Comparison of ENCODE assay signal across 32 cellular contexts in the genomic region with DNA sequence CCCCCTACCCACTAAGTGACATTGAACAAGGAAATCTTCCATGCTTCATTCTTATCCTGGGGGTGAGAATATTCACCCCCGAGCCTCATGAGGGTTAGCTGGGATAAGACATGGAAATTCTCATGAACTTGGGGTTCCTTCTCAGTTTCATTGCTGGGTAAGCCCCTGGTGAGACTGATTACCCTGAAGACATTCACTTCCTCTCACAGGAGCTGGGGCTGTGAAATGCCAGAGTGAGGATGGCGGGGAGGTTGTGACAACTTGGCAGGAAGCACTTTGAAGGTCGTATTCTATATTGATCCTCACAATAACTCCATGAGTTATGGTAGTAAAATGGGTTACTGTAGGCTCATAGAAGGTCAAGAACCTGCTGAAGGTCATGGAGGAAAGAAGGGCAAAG. TPM values are rescaled to one million over a fixed set of nuclear protein-coding genes. Genes with fewer than 3 reads are reported as not detected.
"Had no signal": no experiment of that assay in that cellular context is flagged by ENCODE, and none has a peak within 500 bp of the region (broad histone marks: within the 10 kb centered on the region; RNA-seq: fewer than 3 reads in every experiment).

No MANE protein-coding gene starts in this region.

- H3K27me3 ChIP-seq: gastrocnemius medialis had no signal

- H3K4me1 Mint-ChIP-seq: activated B cell treated with CpG ODN at 0.5 μM for 24 hours had no signal

- H3K36me3 ChIP-seq: esophagus muscularis mucosa, gastrocnemius medialis, heart left ventricle, WERI-Rb-1 had no signal

- H3K27ac Mint-ChIP-seq: activated B cell treated with CpG ODN at 0.5 μM for 24 hours; activated CD8-positive, alpha-beta T cell treated with anti-CD3 and anti-CD28 coated beads for 36 hours; activated naive CD8-positive, alpha-beta T cell; activated T-helper 17 cell treated with anti-CD3 and anti-CD28 coated beads, Interleukin-2, amount 50 U/mL, for 72 hours had no signal

- H3K36me3 Mint-ChIP-seq: activated naive CD8-positive, alpha-beta T cell had no signal

- H3K27ac ChIP-seq: esophagus muscularis mucosa, foreskin keratinocyte, gastrocnemius medialis, heart left ventricle, WERI-Rb-1 had no signal

- H3K9me3 Mint-ChIP-seq: activated B cell treated with CpG ODN at 0.5 μM for 24 hours; activated CD8-positive, alpha-beta T cell treated with anti-CD3 and anti-CD28 coated beads for 36 hours; activated T-cell treated with anti-CD3 and anti-CD28 coated beads, Interleukin-2, amount 50 U/mL, for 4 hours; activated T-helper 17 cell treated with anti-CD3 and anti-CD28 coated beads, Interleukin-2, amount 50 U/mL, for 72 hours; effector memory CD8-positive, alpha-beta T cell had no signal

- ATAC-seq: activated CD4-positive, CD25-positive, alpha-beta regulatory T cell treated with anti-CD3 and anti-CD28 coated beads, Interleukin-2, amount 50 U/mL, for 24 hours; activated CD8-positive, alpha-beta T cell treated with anti-CD3 and anti-CD28 coated beads for 36 hours; activated T-cell treated with anti-CD3 and anti-CD28 coated beads, Interleukin-2, amount 50 U/mL, for 4 hours; activated T-helper 17 cell treated with anti-CD3 and anti-CD28 coated beads, Interleukin-2, amount 50 U/mL, for 72 hours; effector memory CD8-positive, alpha-beta T cell; foreskin keratinocyte; gastrocnemius medialis; heart left ventricle had no signal

- FAIRE-seq: astrocyte, colon, TTC549 had no signal

- DNase-seq: activated B cell treated with CpG ODN at 0.5 μM for 24 hours; activated CD4-positive, alpha-beta T cell treated with anti-CD3 and anti-CD28 coated beads for 48 hours; activated CD4-positive, alpha-beta T cell treated with anti-CD3 and anti-CD28 coated beads, Interleukin-2, amount 50 U/mL, for 1 hour; activated CD4-positive, alpha-beta T cell treated with anti-CD3 and anti-CD28 coated beads, Interleukin-2, amount 50 U/mL, for 48 hours; activated CD8-positive, alpha-beta memory T cell treated with anti-CD3 and anti-CD28 coated beads for 24 hours; activated CD8-positive, alpha-beta T cell treated with anti-CD3 and anti-CD28 coated beads for 36 hours; activated effector memory CD4-positive, alpha-beta T cell treated with Interleukin-2 at 50 U/mL for 16 hours; activated gamma-delta T cell treated with Interleukin-2 at 50 U/mL for 16 hours; activated naive CD4-positive, alpha-beta T cell treated with anti-CD3 and anti-CD28 coated beads, Interleukin-2, amount 50 U/mL, for 16 hours; activated naive CD4-positive, alpha-beta T cell treated with Interleukin-2 at 50 U/mL for 16 hours; activated T-cell treated with anti-CD3 and anti-CD28 coated beads, Interleukin-2, amount 50 U/mL, for 4 hours; amniotic stem cell; anterior cingulate cortex; caudate nucleus; cortex of kidney; dermis blood vessel endothelial cell; effector CD4-positive, alpha-beta T cell; effector memory CD8-positive, alpha-beta T cell; erythroblast; foreskin keratinocyte; gastrocnemius medialis; glutamatergic neuron; heart left ventricle; T-helper 2 cell; WERI-Rb-1 had no signal

- H3K9me3 ChIP-seq: esophagus muscularis mucosa, gastrocnemius medialis, heart left ventricle had no signal

- H3K4me3 ChIP-seq: esophagus muscularis mucosa, gastrocnemius medialis, heart left ventricle had no signal

- H3K4me3 Mint-ChIP-seq: activated B cell treated with CpG ODN at 0.5 μM for 24 hours; activated CD8-positive, alpha-beta T cell treated with anti-CD3 and anti-CD28 coated beads for 36 hours; activated naive CD8-positive, alpha-beta T cell; activated T-cell treated with anti-CD3 and anti-CD28 coated beads, Interleukin-2, amount 50 U/mL, for 4 hours; activated T-helper 17 cell treated with anti-CD3 and anti-CD28 coated beads, Interleukin-2, amount 50 U/mL, for 72 hours; effector memory CD8-positive, alpha-beta T cell had no signal

- H3K4me1 ChIP-seq: esophagus muscularis mucosa, foreskin keratinocyte, gastrocnemius medialis, heart left ventricle had no signal

RNA-seq across cellular contexts. Expression of gene ESRRB, which starts 43.5 kb away (rescaled TPM):
- total RNA-seq: astrocyte, dermis blood vessel endothelial cell, foreskin keratinocyte had no signal
- polyA plus RNA-seq: foreskin keratinocyte had no signal
